Comparison of ENCODE assay signal across 19 cellular contexts in the genomic region with DNA sequence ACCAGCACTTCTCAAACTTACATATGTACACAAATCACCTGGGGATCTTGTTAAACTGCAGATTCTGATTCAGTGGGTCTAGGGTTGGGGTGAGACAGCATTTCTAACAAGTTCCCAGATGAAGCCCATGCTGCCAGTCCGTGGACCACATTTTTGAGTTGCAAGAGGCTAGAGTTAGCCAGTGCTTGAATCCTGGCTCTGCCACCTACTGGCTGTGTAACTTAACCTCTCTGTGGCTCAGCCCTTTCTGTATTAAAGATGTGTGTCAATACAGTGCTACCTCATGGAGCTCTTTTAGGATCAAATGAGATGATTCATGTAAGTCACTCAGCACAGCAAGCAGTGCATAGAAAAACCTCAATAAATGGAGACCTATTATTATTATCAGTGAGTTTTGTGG.
A peak's percentile ranks its signal among the peaks of the same experiment; 100 is the strongest.
DNase-seq lines count a peak whose midpoint lies in the region; ATAC-seq and TF ChIP-seq lines count a peak whose summit lies in the region.
"Had no signal": no experiment of that assay in that cellular context is flagged by ENCODE, and none has a peak within 500 bp of the region (broad histone marks: within the 10 kb centered on the region; RNA-seq: fewer than 3 reads in every experiment).

No MANE protein-coding gene starts in this region.

- no peak overlapping the region for H3K27ac ChIP-seq in RWPE2 (ENCODE audit: poor library complexity, severe bottlenecking)
- H3K27ac ChIP-seq: SJCRH30, transverse colon had no signal

- TF ChIP-seq CTCF in AG10803 (conservative IDR thresholded peaks at IDR 0.05; ENCODE audit: low read length) (0 out of 2 replicates have a peak, but pooled peaks have one; percentile 3), RWPE2 (IDR thresholded peaks at IDR 0.05; ENCODE audit: poor library complexity, severe bottlenecking) (no peak), endothelial cell (IDR thresholded peaks at IDR 0.05; ENCODE audit: unreplicated experiment) (no peak)

- H3K36me3 Mint-ChIP-seq in endothelial cell (ENCODE audit: low read depth, unreplicated experiment) = peaks cover 15% of the 10 kb centered on the region

- ATAC-seq in RWPE2 (ENCODE audit: low read depth) = peak; percentile 31; the same call in 1 of the 3 replicates
- ATAC-seq in HG03025 (IDR thresholded peaks at IDR 0.05; ENCODE audit: low FRiP score, unreplicated experiment) = no peak

- H3K4me1 Mint-ChIP-seq in endothelial cell (ENCODE audit: unreplicated experiment) = no peaks in the 10 kb centered on the region
- H3K4me1 Mint-ChIP-seq: B cell had no signal

- no peak overlapping the region for H3K27ac Mint-ChIP-seq in endothelial cell (ENCODE audit: unreplicated experiment)
- H3K27ac Mint-ChIP-seq: B cell had no signal

- DNase-seq in AG10803 (ENCODE audit: low read depth) (peak; percentile 7), HT-29 (ENCODE audit: low spot score) (peak; percentile 3), RWPE2 (ENCODE audit: low spot score) (no peak), kidney glomerular epithelial cell (lab: John Stamatoyannopoulos, UW) (peak; percentile 0), GM19238 (ENCODE audit: insufficient read length, low spot score) (no peak), NCI-H187 (lab: John Stamatoyannopoulos, UW) (no peak), endothelial cell (ENCODE audit: low spot score) (no peak)
- DNase-seq: activated CD4-positive, alpha-beta T cell treated with anti-CD3 and anti-CD28 coated beads, Interleukin-2, amount 50 U/mL, for 4 hours; amniotic stem cell; cerebellar nuclear complex; DMS53; Kasumi-1; NCI-H2029 treated with DMSO at 0.1 percent for 48 hours; occipital lobe; transverse colon had no signal

- H3K27me3 Mint-ChIP-seq in endothelial cell (ENCODE audit: unreplicated experiment) = peaks cover 12% of the 10 kb centered on the region

- no peaks in the 10 kb centered on the region for H3K36me3 ChIP-seq in RWPE2 (ENCODE audit: low read depth)
- H3K36me3 ChIP-seq: HAP-1, SJCRH30, transverse colon had no signal

- H3K4me3 Mint-ChIP-seq in endothelial cell (ENCODE audit: unreplicated experiment) = no peak overlapping the region
- H3K4me3 Mint-ChIP-seq: B cell had no signal

- no peaks in the 10 kb centered on the region for H3K4me1 ChIP-seq in RWPE2 (ENCODE audit: insufficient read depth, poor library complexity, severe bottlenecking)
- H3K4me1 ChIP-seq: HAP-1, transverse colon had no signal

- H3K9me3 Mint-ChIP-seq in endothelial cell (ENCODE audit: unreplicated experiment) = peaks cover 30% of the 10 kb centered on the region

- no peaks in the 10 kb centered on the region for H3K9me3 ChIP-seq in RWPE2 (ENCODE audit: severe bottlenecking)
- H3K9me3 ChIP-seq: HAP-1, SJCRH30, transverse colon had no signal

- no peak overlapping the region for H3K4me3 ChIP-seq in AG10803 (ENCODE audit: low read length)
- no peak overlapping the region for H3K4me3 ChIP-seq in RWPE2 (ENCODE audit: severe bottlenecking)
- H3K4me3 ChIP-seq: HAP-1, SJCRH30, transverse colon had no signal

- no peaks in the 10 kb centered on the region for H3K27me3 ChIP-seq in RWPE2 (ENCODE audit: insufficient read depth, poor library complexity, severe bottlenecking)
- H3K27me3 ChIP-seq: SJCRH30 had no signal

Comparison
In these comparisons a context has a peak if more than half of its experiments do, and no peak if none do; other contexts are left out.
1. DNase-seq: peak in AG10803 (single experiment), HT-29 (single experiment) and kidney glomerular epithelial cell (single experiment); none in RWPE2 (single experiment), GM19238 (single experiment), NCI-H187 (0 of 2) and endothelial cell (single experiment).